7 cellular contexts compared by ENCODE assay signal in the genomic region with DNA sequence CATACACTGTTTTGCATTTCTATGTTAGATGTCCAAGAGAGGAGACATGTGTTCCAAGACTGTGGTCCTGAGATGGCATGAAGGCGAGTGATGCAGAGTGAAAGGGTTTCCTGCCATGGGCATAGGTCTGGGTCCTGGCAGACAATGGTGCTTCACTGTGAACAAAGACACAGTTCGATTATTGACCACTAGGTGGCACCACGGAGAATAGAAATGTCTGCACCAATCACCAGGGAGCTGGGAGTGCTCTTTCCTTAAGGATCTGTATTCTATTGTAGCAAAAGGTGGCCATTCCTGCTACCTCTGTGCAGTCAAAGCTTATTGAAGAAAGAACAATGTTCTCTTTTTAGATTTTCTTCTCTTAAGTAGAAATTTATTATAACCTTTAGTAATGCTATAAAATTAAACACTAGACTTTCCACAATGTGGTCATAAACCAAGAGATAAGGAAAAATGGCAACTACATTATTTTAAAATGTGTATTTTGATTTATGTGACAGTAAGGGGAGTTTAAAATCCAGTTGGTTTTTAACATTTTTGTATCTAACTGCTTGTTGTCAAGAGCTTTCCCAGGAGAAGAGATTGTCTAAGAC.
DNase-seq lines count a peak whose midpoint lies in the region; ATAC-seq and TF ChIP-seq lines count a peak whose summit lies in the region.

No MANE protein-coding gene starts in this region.

- ATAC-seq in GM21423 (IDR thresholded peaks at IDR 0.05; ENCODE audit: unreplicated experiment) (peak; percentile 80), GM21825 (IDR thresholded peaks at IDR 0.05; ENCODE audit: unreplicated experiment) (no peak)
- ATAC-seq in activated CD4-positive, CD25-positive, alpha-beta regulatory T cell treated with anti-CD3 and anti-CD28 coated beads, Interleukin-2, amount 50 U/mL, for 24 hours, result no peak

- peak; percentile 70 to 76 for TF ChIP-seq CTCF in brain (conservative IDR thresholded peaks at IDR 0.05)
- TF ChIP-seq CTCF in liver (IDR thresholded peaks at IDR 0.05; ENCODE audit: low read depth, low read length, missing input control), result peak; percentile 60

- no peaks in the 10 kb centered on the region for H3K36me3 Mint-ChIP-seq in brain

- peaks cover 0 to 2% (median 0%) of the 10 kb centered on the region in 4 donors for H3K27me3 ChIP-seq in liver (ENCODE audit: control insufficient read depth in 4 of 4, insufficient read depth in 4 of 4, low read length in 3 of 4)

- DNase-seq in DMS 273 treated with DMSO at 0.1 percent for 48 hours (lab: John Stamatoyannopoulos, UW) (peak; percentile 20), NCI-H510A treated with DMSO at 0.1 percent for 48 hours (lab: John Stamatoyannopoulos, UW) (peak; percentile 31)

- no peak overlapping the region for H3K4me3 Mint-ChIP-seq in brain

- 8% methylated on average over 3 of the region's 3 CpGs for WGBS in liver

- H3K27ac Mint-ChIP-seq in brain, result peak overlapping the region in 2 of 5 experiments; percentile 26 to 35

- no peak overlapping the region for H3K27ac ChIP-seq in liver (ENCODE audit: low read depth in 1 of 2, low read length in 2 of 2)

- no peaks in the 10 kb centered on the region for H3K36me3 ChIP-seq in liver (ENCODE audit: control insufficient read depth in 4 of 4, insufficient read depth in 3 of 4, low read depth in 1 of 4, low read length in 3 of 4)

- H3K4me1 ChIP-seq in liver (ENCODE audit: control insufficient read depth in 4 of 4, insufficient read depth in 4 of 4, low read length in 3 of 4), result no peaks in the 10 kb centered on the region

- H3K9me3 Mint-ChIP-seq in brain, result no peaks in the 10 kb centered on the region

- no peaks in the 10 kb centered on the region for H3K9me3 ChIP-seq in liver (ENCODE audit: control insufficient read depth in 4 of 4, low read length in 3 of 4)

- no peak overlapping the region for H3K9ac ChIP-seq in liver (ENCODE audit: low read depth in 1 of 2, low read length in 2 of 2)

- TF ChIP-seq RAD21 in liver (IDR thresholded peaks at IDR 0.05), result peak; percentile 58 to 68

- H3K4me3 ChIP-seq in liver (ENCODE audit: low read depth in 1 of 3, low read length in 3 of 3), result no peak overlapping the region

- peaks cover 24% of the 10 kb centered on the region for H3K4me1 Mint-ChIP-seq in brain

- H3K27me3 Mint-ChIP-seq in brain, result no peaks in the 10 kb centered on the region

TF ChIP-seq in liver, 16 proteins besides CTCF, POLR2A, EP300 and RAD21:
- no peak for TF ChIP-seq GABPA (IDR thresholded peaks at IDR 0.05 in 1 of 2, conservative IDR thresholded peaks at IDR 0.05 in 1 of 2)
- TF ChIP-seq, protein P1, sequence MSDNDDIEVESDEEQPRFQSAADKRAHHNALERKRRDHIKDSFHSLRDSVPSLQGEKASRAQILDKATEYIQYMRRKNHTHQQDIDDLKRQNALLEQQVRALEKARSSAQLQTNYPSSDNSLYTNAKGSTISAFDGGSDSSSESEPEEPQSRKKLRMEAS (IDR thresholded peaks at IDR 0.05), result no peak
